Comparison of ENCODE assay signal across 8 cellular contexts in the genomic region with DNA sequence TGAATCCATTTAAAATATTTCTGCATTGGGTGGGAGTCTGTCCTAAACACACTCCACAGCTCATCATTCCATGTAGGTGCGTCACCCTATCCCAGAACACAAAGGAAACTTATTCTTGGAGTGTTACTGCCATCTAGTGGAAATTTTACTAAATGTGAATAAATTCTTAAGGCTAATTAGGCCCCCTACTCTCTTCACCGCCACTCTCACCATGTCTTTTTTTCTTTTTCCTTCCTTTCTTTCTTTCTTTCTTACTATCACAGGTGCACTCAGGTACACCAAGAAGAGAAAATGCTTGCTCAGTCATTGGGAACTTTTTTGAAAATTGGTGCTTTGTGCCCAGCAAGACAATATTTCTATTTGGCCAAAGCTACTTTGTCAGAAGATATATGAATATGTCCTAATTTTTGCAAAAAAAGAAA. TPM values are rescaled to one million over a fixed set of nuclear protein-coding genes. Genes with fewer than 3 reads are reported as not detected.
DNase-seq lines count a peak whose midpoint lies in the region; ATAC-seq and TF ChIP-seq lines count a peak whose summit lies in the region.

No MANE protein-coding gene starts in this region.

- H3K4me3 ChIP-seq in GM06990 (replicated peaks; ENCODE audit: low read depth, low read length), result no peak overlapping the region
- no peak overlapping the region for H3K4me3 ChIP-seq in RWPE2 (ENCODE audit: severe bottlenecking)

- H3K27me3 ChIP-seq in GM06990 (replicated peaks; ENCODE audit: control insufficient read depth, insufficient read depth, low read length) (no peaks in the 10 kb centered on the region), RWPE2 (ENCODE audit: insufficient read depth, poor library complexity, severe bottlenecking) (no peaks in the 10 kb centered on the region)

- TF ChIP-seq CTCF in GM06990 (IDR thresholded peaks at IDR 0.05; ENCODE audit: insufficient read depth, low read length, poor library complexity, severe bottlenecking) (peak; percentile 15), RWPE2 (IDR thresholded peaks at IDR 0.05; ENCODE audit: poor library complexity, severe bottlenecking) (peak; percentile 93)

- H3K27ac ChIP-seq in RWPE2 (ENCODE audit: poor library complexity, severe bottlenecking), result no peak overlapping the region

- peak; percentile 71 for DNase-seq in A172 (ENCODE audit: low spot score)
- no peak for DNase-seq in GM06990 (ENCODE audit: extremely low read depth, insufficient read length)
- peak; percentile 79 for DNase-seq in LoVo (ENCODE audit: low spot score)
- DNase-seq in RWPE2 (ENCODE audit: low spot score), result no peak
- peak; percentile 90 for DNase-seq in myocyte (ENCODE audit: low read depth)
- no peak for DNase-seq in activated gamma-delta T cell (lab: John Stamatoyannopoulos, UW)
- DNase-seq in activated CD4-positive, alpha-beta T cell treated with anti-CD3 and anti-CD28 coated beads, Interleukin-2, amount 50 U/mL, for 48 hours, result no peak

- H3K9me3 ChIP-seq in RWPE2 (ENCODE audit: severe bottlenecking), result no peaks in the 10 kb centered on the region

- ATAC-seq in RWPE2 (ENCODE audit: low read depth) (peak; percentile 89), esophagus mucosa (peak; percentile 56)

- peaks cover 8% of the 10 kb centered on the region for H3K4me1 ChIP-seq in RWPE2 (ENCODE audit: insufficient read depth, poor library complexity, severe bottlenecking)

- H3K36me3 ChIP-seq in GM06990 (ENCODE audit: control insufficient read depth, insufficient read depth, low read length) (no peaks in the 10 kb centered on the region), RWPE2 (ENCODE audit: low read depth) (no peaks in the 10 kb centered on the region)

RNA-seq across cellular contexts. Expression of gene ATP8B4, which starts 26.4 kb away (rescaled TPM):
- total RNA-seq in A172 (2014; rRNA removed; shearing (Covaris generic)), result 0.10 and 0.34 TPM in 2 replicates
- 0.56 TPM for total RNA-seq in esophagus mucosa
- total RNA-seq in myocyte, result 3.3 and 3.5 TPM in 2 replicates
- 0.45 TPM for polyA plus RNA-seq in myocyte (2012)

RNA-seq across cellular contexts. Expression of gene SLC27A2, which starts 36.5 kb away (rescaled TPM):
- not detected in 2 replicates for total RNA-seq in A172 (2014; rRNA removed; shearing (Covaris generic))
- total RNA-seq in esophagus mucosa (0.92 TPM), myocyte (not detected in 2 replicates)
- not detected for polyA plus RNA-seq in myocyte (2012)

Comparison
In these comparisons a context has a peak if more than half of its experiments do, and no peak if none do; other contexts are left out.
1. DNase-seq: peak in A172 (single experiment), LoVo (single experiment) and myocyte (single experiment); none in GM06990 (single experiment), RWPE2 (single experiment), activated gamma-delta T cell (single experiment) and activated CD4-positive, alpha-beta T cell treated with anti-CD3 and anti-CD28 coated beads, Interleukin-2, amount 50 U/mL, for 48 hours (0 of 2).